11 cellular contexts compared by ENCODE assay signal in genomic region chr11:60498853-60499252, GRCh38. TPM values are rescaled to one million over a fixed set of nuclear protein-coding genes. Genes with fewer than 3 reads are reported as not detected.
A peak's percentile ranks its signal among the peaks of the same experiment; 100 is the strongest.
DNase-seq lines count a peak whose midpoint lies in the region; ATAC-seq, FAIRE-seq and TF ChIP-seq lines count a peak whose summit lies in the region.
"Had no signal": no experiment of that assay in that cellular context is flagged by ENCODE, and none has a peak within 500 bp of the region (broad histone marks: within the 10 kb centered on the region; RNA-seq: fewer than 3 reads in every experiment).

No MANE protein-coding gene starts in this region.

- no peak for DNase-seq in H1 (ENCODE audit: low read depth in 1 of 2, low spot score in 2 of 2)
- no peak for DNase-seq in NK-92 (lab: John Stamatoyannopoulos, UW; ENCODE audit: unreplicated experiment)
- DNase-seq in ACHN = no peak
- no peak for DNase-seq in UCSD-AML1 (lab: John Stamatoyannopoulos, UW; ENCODE audit: unreplicated experiment)
- no peak for DNase-seq in DMS53 treated with DMSO at 0.1 percent for 48 hours (lab: John Stamatoyannopoulos, UW; ENCODE audit: unreplicated experiment)
- DNase-seq: CD8-positive, alpha-beta memory T cell; NCI-H1436 treated with DMSO at 0.1 percent for 48 hours had no signal

- H4K8ac ChIP-seq in H1 (ENCODE audit: extremely low read depth, insufficient read depth, low read length) = no peak overlapping the region

- H4K20me1 ChIP-seq in BLaER1 (no peaks in the 10 kb centered on the region), H1 (replicated peaks in 1 of 2; ENCODE audit: control insufficient read depth in 1 of 2, insufficient read depth in 2 of 2, low read length in 2 of 2) (no peaks in the 10 kb centered on the region)

- peak overlapping the region; percentile 4; the same call in 1 of the 2 replicates for H3K18ac ChIP-seq in H1 (ENCODE audit: extremely low read depth, low read length)

- TF ChIP-seq CTCF in H1 (IDR thresholded peaks at IDR 0.05; ENCODE audit: control extremely low read depth in 1 of 3, insufficient read depth in 1 of 3, low read depth in 1 of 3, low read length in 3 of 3) = no peak

- H3K79me2 ChIP-seq in H1 (ENCODE audit: control insufficient read depth in 1 of 2, insufficient read depth in 2 of 2, low read length in 2 of 2) = no peaks in the 10 kb centered on the region

- CTCF ChIA-PET in H1 (lab: Charles Lee; ENCODE audit: partially characterized antibody) = interaction anchor here (1.8 to 3.1 kb wide), 2 partner anchors 15 to 136 kb away, joined by 4 to 9 read pairs; no protein-coding TSS in a partner anchor

- H2AFZ ChIP-seq in H1 (ENCODE audit: low read length) = no peak overlapping the region

- peak; percentile 74 for ATAC-seq in GM21360 (IDR thresholded peaks at IDR 0.05; ENCODE audit: unreplicated experiment)
- ATAC-seq in HG03442 (IDR thresholded peaks at IDR 0.05; ENCODE audit: unreplicated experiment) = peak; percentile 76

- TF ChIP-seq POLR2A in H1 (IDR thresholded peaks at IDR 0.05; ENCODE audit: control extremely low read depth in 1 of 2, low read depth in 2 of 2, low read length in 2 of 2) = no peak

- H3K9me3 ChIP-seq in BLaER1 = peaks cover 10% of the 10 kb centered on the region; the same call in 1 of the 2 replicates
- H3K9me3 ChIP-seq in H1 (ENCODE audit: insufficient read depth in 2 of 2, low read depth in 1 of 2, low read length in 1 of 2) = no peaks in the 10 kb centered on the region

- H3K4ac ChIP-seq in H1 (replicated peaks; ENCODE audit: insufficient read length, low read depth, low read length) = no peak overlapping the region

- 90% methylated on average over 4 of the region's 4 CpGs; no CpG with 5 or more reads in 1 of the 2 experiments for WGBS in H1 (ENCODE audit: extremely low coverage in 1 of 2, insufficient coverage in 1 of 2, insufficient read length in 1 of 2, insufficient replicate concordance in 2 of 2, low coverage in 1 of 2, low lambda C conversion rate in 2 of 2, missing lambda C conversion rate in 1 of 2), 2 experiments

- no peak overlapping the region for H3K56ac ChIP-seq in H1 (replicated peaks; ENCODE audit: insufficient read length, low read depth, low read length)

- H4K91ac ChIP-seq in H1 (replicated peaks; ENCODE audit: insufficient read length, low read length) = peak overlapping the region; percentile 64

- 0 out of 2 replicates have a peak overlapping the region, but pooled peaks have one; percentile 6 for H2BK12ac ChIP-seq in H1 (ENCODE audit: low read depth, low read length)

- peaks cover 39% of the 10 kb centered on the region for H3K4me1 ChIP-seq in BLaER1
- peaks cover 0 to 12% (median 6%) of the 10 kb centered on the region in 4 experiments; a peak in 5 of 7 replicates for H3K4me1 ChIP-seq in H1 (replicated peaks in 1 of 4; ENCODE audit: control insufficient read depth in 3 of 4, insufficient read depth in 4 of 4, low read length in 3 of 4)

- no peaks in the 10 kb centered on the region for H3K79me1 ChIP-seq in H1 (ENCODE audit: low read depth, low read length)

- H3K23me2 ChIP-seq in H1 (ENCODE audit: low read depth, low read length) = no peaks in the 10 kb centered on the region; the same call in 1 of the 2 replicates

- no peak overlapping the region for H2BK120ac ChIP-seq in H1 (replicated peaks; ENCODE audit: low read depth, low read length)

- POLR2A ChIA-PET in H1 (lab: Charles Lee; ENCODE audit: partially characterized antibody) = no interaction called here

- peak overlapping the region; percentile 91; the same call in 1 of the 2 replicates for H2BK20ac ChIP-seq in H1 (ENCODE audit: low read length)

- no peak overlapping the region for H4K5ac ChIP-seq in H1 (ENCODE audit: insufficient read length, low read depth, low read length)

- peak overlapping the region; percentile 32; the same call in 1 of the 2 replicates for H2AK5ac ChIP-seq in H1 (ENCODE audit: low read depth, low read length)

- H3K9ac ChIP-seq in BLaER1 (0 out of 2 replicates have a peak overlapping the region, but pooled peaks have one; percentile 18), H1 (replicated peaks in 1 of 4; ENCODE audit: extremely low read depth in 1 of 4, low read depth in 3 of 4, low read length in 3 of 4) (no peak overlapping the region)

- no peak overlapping the region for H3K14ac ChIP-seq in H1 (ENCODE audit: insufficient read length)

- no peak overlapping the region for H3K23ac ChIP-seq in H1 (ENCODE audit: insufficient read length)

- peak overlapping the region; percentile 73 for H3K4me2 ChIP-seq in BLaER1
- no peak overlapping the region for H3K4me2 ChIP-seq in H1 (ENCODE audit: insufficient read depth in 1 of 2, low read depth in 2 of 2, low read length in 2 of 2)

- TF ChIP-seq EP300 in H1 (IDR thresholded peaks at IDR 0.05; ENCODE audit: borderline replicate concordance in 1 of 2, low read depth in 2 of 2, low read length in 2 of 2) = no peak

- peak overlapping the region; percentile 79; the same call in 1 of the 2 replicates for H2BK5ac ChIP-seq in H1 (ENCODE audit: low read depth, low read length)

- H3K27me3 ChIP-seq in BLaER1 (no peaks in the 10 kb centered on the region), H1 (replicated peaks in 1 of 4; ENCODE audit: control insufficient read depth in 3 of 4, extremely low read depth in 1 of 4, insufficient read depth in 3 of 4, low read length in 3 of 4) (no peaks in the 10 kb centered on the region)

- H3K36me3 ChIP-seq in BLaER1 = no peaks in the 10 kb centered on the region
- H3K36me3 ChIP-seq in H1 (ENCODE audit: control insufficient read depth in 2 of 4, insufficient read depth in 4 of 4, low read length in 3 of 4) = no peaks in the 10 kb centered on the region

- peak overlapping the region; percentile 55 for H3K27ac ChIP-seq in BLaER1
- no peak overlapping the region for H3K27ac ChIP-seq in H1 (ENCODE audit: low read depth, low read length)

- no peak for FAIRE-seq in H1 (lab: Jason Lieb, UNC)

- in situ Hi-C loops in ACHN (cut with HindIII; ENCODE audit: low pct_ligation_motif_present, low pct_unique_long_range_greater_than_20kb, low sequenced_read_pairs) = no loop called here

- H3K4me3 ChIP-seq in BLaER1 (no peak overlapping the region), H1 (ENCODE audit: extremely low read depth in 1 of 4, insufficient read depth in 2 of 4, low read depth in 3 of 4, low read length in 4 of 4) (no peak overlapping the region)

- no peak overlapping the region for H2BK15ac ChIP-seq in H1 (ENCODE audit: low read length)

- no peak for TF ChIP-seq RAD21 in H1 (IDR thresholded peaks at IDR 0.05 in 1 of 2, conservative IDR thresholded peaks at IDR 0.05 in 1 of 2; ENCODE audit: low read depth in 2 of 2, low read length in 2 of 2)

TF ChIP-seq in H1, 55 proteins besides CTCF, POLR2A, EP300 and RAD21 (continues in another document):
- TF ChIP-seq HDAC6 (IDR thresholded peaks at IDR 0.05; ENCODE audit: low read depth, low read length) (no peak), SP4 (IDR thresholded peaks at IDR 0.05; ENCODE audit: low read length) (no peak), TBP (IDR thresholded peaks at IDR 0.05; ENCODE audit: low read depth, low read length) (no peak), EGR1 (IDR thresholded peaks at IDR 0.05; ENCODE audit: borderline replicate concordance, low read depth, low read length) (no peak), BACH1 (IDR thresholded peaks at IDR 0.05; ENCODE audit: low read length) (no peak), EZH2 (IDR thresholded peaks at IDR 0.05; ENCODE audit: low read depth, low read length, severe bottlenecking) (no peak), SRF (IDR thresholded peaks at IDR 0.05; ENCODE audit: low read depth, low read length) (no peak), SUZ12 (IDR thresholded peaks at IDR 0.05; ENCODE audit: low read length) (no peak), MAX (IDR thresholded peaks at IDR 0.05) (no peak)

RNA-seq across cellular contexts. Expression of gene MS4A12, which starts 6.3 kb away (rescaled TPM):
- 0.39 TPM in 1 of 2 replicates, not detected in the other for total RNA-seq in H1 (2021; fragmentation: NEBNext Ultra II Directional; extraction: Animal tissue kit (Norgen Biotek cat#: 25700))
- polyA plus RNA-seq in H1 (2011; rRNA removed) = 0.14 and 0.24 TPM in 2 replicates
- polyA plus RNA-seq in H1 (2011; cell fraction: cytosol; rRNA removed) = 0.37 TPM
- polyA plus RNA-seq in H1 (2011; cell fraction: nucleus; rRNA removed) = 0.16 TPM
- 0.17 TPM in 1 of 4 replicates, not detected in the others for polyA plus RNA-seq in H1 (2012, experiment 1 of 2)
- polyA plus RNA-seq in H1 (2012, experiment 2 of 2) = not detected
- 0.45 TPM for polyA plus RNA-seq in H1 (2013, experiment 1 of 2)
- polyA plus RNA-seq in H1 (2013, experiment 2 of 2) = 0.29 TPM
- 0.32 and 0.41 TPM in 2 replicates for polyA minus RNA-seq in H1 (2011; rRNA and poly(A)+ RNA removed)
- not detected for polyA minus RNA-seq in H1 (2011; cell fraction: cytosol; rRNA and poly(A)+ RNA removed)
- polyA minus RNA-seq in H1 (2011; cell fraction: nucleus; rRNA and poly(A)+ RNA removed) = not detected
- total RNA-seq: CD8-positive, alpha-beta memory T cell; omental fat pad had no signal
- polyA plus RNA-seq: CD8-positive, alpha-beta memory T cell had no signal

RNA-seq across cellular contexts. Expression of gene MS4A13, which starts 16.3 kb away (rescaled TPM):
- not detected in 2 replicates for total RNA-seq in H1 (2021; fragmentation: NEBNext Ultra II Directional; extraction: Animal tissue kit (Norgen Biotek cat#: 25700))
- not detected in 2 replicates for polyA plus RNA-seq in H1 (2011; rRNA removed)
- not detected for polyA plus RNA-seq in H1 (2011; cell fraction: cytosol; rRNA removed)
- not detected for polyA plus RNA-seq in H1 (2011; cell fraction: nucleus; rRNA removed)
- not detected in 4 replicates for polyA plus RNA-seq in H1 (2012, experiment 1 of 2)
- polyA plus RNA-seq in H1 (2012, experiment 2 of 2) = not detected
- polyA plus RNA-seq in H1 (2013, experiment 1 of 2) = not detected
- not detected for polyA plus RNA-seq in H1 (2013, experiment 2 of 2)
- polyA minus RNA-seq in H1 (2011; rRNA and poly(A)+ RNA removed) = not detected in 2 replicates
- not detected for polyA minus RNA-seq in H1 (2011; cell fraction: cytosol; rRNA and poly(A)+ RNA removed)
- not detected for polyA minus RNA-seq in H1 (2011; cell fraction: nucleus; rRNA and poly(A)+ RNA removed)
- total RNA-seq: CD8-positive, alpha-beta memory T cell; omental fat pad had no signal
- polyA plus RNA-seq: CD8-positive, alpha-beta memory T cell had no signal

RNA-seq across cellular contexts. Expression of gene MS4A1, which starts 43.2 kb away (rescaled TPM):
- not detected in 2 replicates for total RNA-seq in H1 (2021; fragmentation: NEBNext Ultra II Directional; extraction: Animal tissue kit (Norgen Biotek cat#: 25700))
- not detected in 2 replicates for polyA plus RNA-seq in H1 (2011; rRNA removed)
- polyA plus RNA-seq in H1 (2011; cell fraction: cytosol; rRNA removed) = 0.39 TPM
- not detected for polyA plus RNA-seq in H1 (2011; cell fraction: nucleus; rRNA removed)
- not detected in 4 replicates for polyA plus RNA-seq in H1 (2012, experiment 1 of 2)
- not detected for polyA plus RNA-seq in H1 (2012, experiment 2 of 2)
- polyA plus RNA-seq in H1 (2013, experiment 1 of 2) = not detected
- not detected for polyA plus RNA-seq in H1 (2013, experiment 2 of 2)
- polyA minus RNA-seq in H1 (2011; rRNA and poly(A)+ RNA removed) = 0.57 TPM in 1 of 2 replicates, not detected in the other
- not detected for polyA minus RNA-seq in H1 (2011; cell fraction: cytosol; rRNA and poly(A)+ RNA removed)
- polyA minus RNA-seq in H1 (2011; cell fraction: nucleus; rRNA and poly(A)+ RNA removed) = not detected
